In genomic region chr13:21557995-21558394, GRCh38 we compare ENCODE assay signal across 10 cellular contexts. TPM values are rescaled to one million over a fixed set of nuclear protein-coding genes. Genes with fewer than 3 reads are reported as not detected.
DNase-seq lines count a peak whose midpoint lies in the region; ATAC-seq, FAIRE-seq and TF ChIP-seq lines count a peak whose summit lies in the region.
"Had no signal": no experiment of that assay in that cellular context is flagged by ENCODE, and none has a peak within 500 bp of the region (broad histone marks: within the 10 kb centered on the region; RNA-seq: fewer than 3 reads in every experiment).

No MANE protein-coding gene starts in this region.

- no peak for FAIRE-seq in HTR-8/SVneo (lab: Jason Lieb, UNC)

- DNase-seq in ACHN (peak; percentile 41), ELF-1 (ENCODE audit: low read depth, low spot score) (peak; percentile 28), NCI-H460 (ENCODE audit: extremely low read depth, low read depth) (peak; percentile 14), erythroblast (lab: John Stamatoyannopoulos, UW) (peak; percentile 66), HTR-8/SVneo (ENCODE audit: insufficient read length, low spot score) (no peak), NCI-H510A (lab: John Stamatoyannopoulos, UW) (no peak), SIG-M5 (lab: John Stamatoyannopoulos, UW) (no peak)
- DNase-seq: activated T-cell treated with anti-CD3 and anti-CD28 coated beads for 4 hours; stimulated activated CD4-positive, alpha-beta T cell treated with anti-CD3 and anti-CD28 coated beads, Interleukin-4, amount 100 ng/mL, for 24 hours had no signal

- in situ Hi-C loops in ACHN (cut with HindIII; ENCODE audit: low pct_ligation_motif_present, low pct_unique_long_range_greater_than_20kb, low sequenced_read_pairs) = no loop called here

- no peak for TF ChIP-seq POLR2A in erythroblast (IDR thresholded peaks at IDR 0.05; ENCODE audit: low read length)

- ATAC-seq in HG03469 (IDR thresholded peaks at IDR 0.05; ENCODE audit: unreplicated experiment) = no peak

RNA-seq across cellular contexts. Expression of gene MICU2, which starts 46.0 kb away (rescaled TPM):
- 41.7 and 42.1 TPM in 2 replicates for total RNA-seq in NCI-H460 (2014; rRNA removed; shearing (Covaris generic))
- 49.3 and 68.5 TPM in 2 replicates for polyA plus RNA-seq in NCI-H460 (2014; cell fraction: nucleus; rRNA removed)

Comparison
In these comparisons a context has a peak if more than half of its experiments do, and no peak if none do; other contexts are left out.
1. DNase-seq: peak in ACHN (single experiment), ELF-1 (single experiment), NCI-H460 (single experiment) and erythroblast (2 of 2); none in HTR-8/SVneo (single experiment), NCI-H510A (single experiment) and SIG-M5 (single experiment).